In genomic region chr1:27830621-27831424, GRCh38 we compare ENCODE assay signal across 8 cellular contexts. TPM values are rescaled to one million over a fixed set of nuclear protein-coding genes. Genes with fewer than 3 reads are reported as not detected.
DNase-seq lines count a peak whose midpoint lies in the region; ATAC-seq and TF ChIP-seq lines count a peak whose summit lies in the region.

Gene PPP1R8 (plus strand): TSS chr1:27830782. CDS start chr1:27830836, 54 bp downstream.

- TF ChIP-seq POLR2A in GM10847 (IDR thresholded peaks at IDR 0.05; ENCODE audit: extremely low read depth, insufficient read length) = peak; percentile 94

- peak within 1 kb of the TSS; percentile 94 for H3K4me3 ChIP-seq in adipocyte (ENCODE audit: low read length)

- H3K36me3 ChIP-seq in adipocyte (ENCODE audit: control insufficient read depth, insufficient read depth, low read length, severe bottlenecking) = peaks cover 19% of the 10 kb centered on the region

- H3K4me1 Mint-ChIP-seq in type B pancreatic cell (ENCODE audit: unreplicated experiment) = peaks cover 17% of the 10 kb centered on the region

- H3K27ac Mint-ChIP-seq in type B pancreatic cell = peak within 1 kb of the TSS; percentile 95

- no peaks in the 10 kb centered on the region for H3K27me3 Mint-ChIP-seq in type B pancreatic cell

- no peak for TF ChIP-seq CTCF in type B pancreatic cell (conservative IDR thresholded peaks at IDR 0.05)

- peaks cover 22% of the 10 kb centered on the region for H3K4me1 ChIP-seq in adipocyte (ENCODE audit: control insufficient read depth, insufficient read depth, low read length)

- no peaks in the 10 kb centered on the region for H3K9me3 ChIP-seq in adipocyte (ENCODE audit: control insufficient read depth, low read length)

- no peaks in the 10 kb centered on the region for H3K9me3 Mint-ChIP-seq in type B pancreatic cell

- H3K36me3 Mint-ChIP-seq in type B pancreatic cell = no peaks in the 10 kb centered on the region

- intact Hi-C loops in cardiac septum (cut with DNase I) = loop anchor here (2.0 to 5.0 kb wide), 2 partner anchors 59 to 106 kb away; partner anchors contain the start of genes FAM76A and STX12

- ATAC-seq in HG02678 (IDR thresholded peaks at IDR 0.05; ENCODE audit: unreplicated experiment) = peak; percentile 92

- H3K9ac ChIP-seq in adipocyte (ENCODE audit: low read length) = peak within 1 kb of the TSS; percentile 94

- DNase-seq in NCI-H1417 (lab: John Stamatoyannopoulos, UW) = peak; percentile 95 to 97 (median 96)
- DNase-seq in T follicular helper cell (ENCODE audit: low read depth) = peak; percentile 82
- DNase-seq in adipocyte (ENCODE audit: low read depth) = peak; percentile 98
- peak; percentile 96 for DNase-seq in cardiac septum (ENCODE audit: low spot score)
- peak; percentile 96 for DNase-seq in pons (ENCODE audit: low spot score)
- DNase-seq in type B pancreatic cell (ENCODE audit: extremely low spot score, unreplicated experiment) = peak; percentile 93

- no peaks in the 10 kb centered on the region for H3K27me3 ChIP-seq in adipocyte (replicated peaks; ENCODE audit: control insufficient read depth, insufficient read depth, low read length)

- H3K4me3 Mint-ChIP-seq in type B pancreatic cell = peak within 1 kb of the TSS; percentile 92

RNA-seq across cellular contexts. Expression of gene PPP1R8, which starts in this region (rescaled TPM):
- total RNA-seq in cardiac septum (23.8 TPM), type B pancreatic cell (ENCODE audit: low replicate concordance) (53.9 and 54.9 TPM in 2 replicates)

Comparison
In these comparisons a context has a peak if more than half of its experiments do, and no peak if none do; other contexts are left out.
1. Peak in every context shown above with its lines: DNase-seq, ATAC-seq and H3K4me3 ChIP-seq.